ENCODE assay signal across 18 cellular contexts in the genomic region with DNA sequence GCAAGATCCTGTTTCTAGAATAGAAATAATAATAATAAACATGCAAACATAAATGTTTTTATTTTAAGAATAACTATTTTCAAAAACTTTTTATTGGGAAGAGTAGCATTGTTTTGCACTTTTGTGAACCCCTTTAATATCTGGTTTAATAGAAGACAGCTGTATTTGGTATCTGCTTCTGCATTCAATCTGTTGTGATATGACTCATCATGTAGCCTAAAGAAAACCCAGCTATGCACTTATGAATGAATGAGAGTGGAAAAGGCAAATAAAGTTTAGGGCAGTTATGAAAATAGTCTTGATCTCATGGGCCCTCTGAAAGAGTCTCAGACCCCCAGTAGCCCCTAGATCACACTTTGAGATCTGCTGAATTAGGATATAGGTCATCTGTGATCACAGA.
DNase-seq lines count a peak whose midpoint lies in the region; ATAC-seq, FAIRE-seq and TF ChIP-seq lines count a peak whose summit lies in the region.
"Had no signal": no experiment of that assay in that cellular context is flagged by ENCODE, and none has a peak within 500 bp of the region (broad histone marks: within the 10 kb centered on the region; RNA-seq: fewer than 3 reads in every experiment).

No MANE protein-coding gene starts in this region.

- H3K9me3 ChIP-seq in mammary epithelial cell (replicated peaks; ENCODE audit: insufficient read depth, low read length): no peaks in the 10 kb centered on the region
- H3K9me3 ChIP-seq: A549, Peyer's patch had no signal

- H3K36me3 ChIP-seq in bronchial epithelial cell (ENCODE audit: control insufficient read depth, insufficient read depth, low read length) (no peaks in the 10 kb centered on the region), mammary epithelial cell (ENCODE audit: insufficient read depth, low read length) (no peaks in the 10 kb centered on the region)
- H3K36me3 ChIP-seq: Peyer's patch had no signal

- TF ChIP-seq CTCF in bronchial epithelial cell (IDR thresholded peaks at IDR 0.05; ENCODE audit: insufficient read depth, low read length, severe bottlenecking): no peak
- TF ChIP-seq CTCF in foreskin keratinocyte (conservative IDR thresholded peaks at IDR 0.05): no peak
- no peak for TF ChIP-seq CTCF in mammary epithelial cell (conservative IDR thresholded peaks at IDR 0.05 in 1 of 2, IDR thresholded peaks at IDR 0.05 in 1 of 2; ENCODE audit: extremely low read depth in 1 of 2, insufficient read depth in 1 of 2, low read depth in 1 of 2, low read length in 2 of 2)

- H3K4me1 ChIP-seq in foreskin keratinocyte (no peaks in the 10 kb centered on the region), mammary epithelial cell (ENCODE audit: insufficient read depth, low read length) (no peaks in the 10 kb centered on the region)
- H3K4me1 ChIP-seq: A549, Peyer's patch had no signal

- no peak overlapping the region for H3K9ac ChIP-seq in mammary epithelial cell (ENCODE audit: insufficient read depth, low read length)

- H3K79me2 ChIP-seq in mammary epithelial cell (ENCODE audit: insufficient read depth, low read length): no peaks in the 10 kb centered on the region

- peak; percentile 12 for DNase-seq in bronchial epithelial cell (ENCODE audit: low read depth)
- no peak for DNase-seq in foreskin keratinocyte
- DNase-seq in DMS79 (lab: John Stamatoyannopoulos, UW): no peak
- DNase-seq in mammary epithelial cell: no peak
- DNase-seq: AML-193; Calu3; CD4-positive, CD25-positive, alpha-beta regulatory T cell; MM.1S; NCI-H1105 treated with DMSO at 0.1 percent for 48 hours; NCI-H187; Peyer's patch; SHP77 had no signal

- FAIRE-seq in bronchial epithelial cell (lab: Jason Lieb, UNC): no peak
- FAIRE-seq: A549, HepG2 had no signal

- ATAC-seq in GM18502 (IDR thresholded peaks at IDR 0.05; ENCODE audit: poor library complexity, unreplicated experiment) (peak; percentile 44), HG03565 (IDR thresholded peaks at IDR 0.05; ENCODE audit: unreplicated experiment) (peak; percentile 49), foreskin keratinocyte (peak; percentile 20), GM21515 (IDR thresholded peaks at IDR 0.05; ENCODE audit: unreplicated experiment) (no peak)
- ATAC-seq: A549, HepG2, SK-N-SH treated with all-trans-retinoic acid at 6 μM for 48 hours had no signal

- no TSS peak for BruUV-seq in mammary epithelial cell (replicated peaks; lab: Mats Ljungman, UMichigan)

- dilution Hi-C loops in mammary epithelial cell (cut with HindIII; ENCODE audit: low sequenced_read_pairs): no loop called here

- H3K27ac ChIP-seq in foreskin keratinocyte: no peak overlapping the region
- no peak overlapping the region for H3K27ac ChIP-seq in mammary epithelial cell (ENCODE audit: insufficient read depth, low read depth, low read length)
- H3K27ac ChIP-seq: A549, Peyer's patch had no signal

- no peak overlapping the region for H3K4me2 ChIP-seq in mammary epithelial cell (ENCODE audit: insufficient read depth, low read depth, low read length)
- H3K4me2 ChIP-seq: A549 had no signal

- CTCF ChIA-PET in mammary epithelial cell (lab: Charles Lee; ENCODE audit: low non-redundant PET): no interaction called here

- H3K4me3 ChIP-seq in bronchial epithelial cell (ENCODE audit: low read depth, low read length) (no peak overlapping the region), mammary epithelial cell (replicated peaks in 1 of 3; ENCODE audit: insufficient read depth in 1 of 3, low read depth in 2 of 3, low read length in 3 of 3) (no peak overlapping the region)
- H3K4me3 ChIP-seq: A549, Peyer's patch had no signal

- H2AFZ ChIP-seq in mammary epithelial cell (ENCODE audit: low read depth, low read length): no peak overlapping the region

- intact Hi-C loops in mammary epithelial cell (cut with micrococcal nuclease): no loop called here

- H4K20me1 ChIP-seq in mammary epithelial cell (ENCODE audit: insufficient read depth, low read length): no peaks in the 10 kb centered on the region

- in situ Hi-C loops in mammary epithelial cell (cut with MboI; ENCODE audit: low sequenced_read_pairs in 2 of 2): no loop called here

- H3K27me3 ChIP-seq in bronchial epithelial cell (ENCODE audit: control insufficient read depth, insufficient read depth, low read length) (no peaks in the 10 kb centered on the region), foreskin keratinocyte (peaks cover 6% of the 10 kb centered on the region), mammary epithelial cell (ENCODE audit: insufficient read depth, low read length) (no peaks in the 10 kb centered on the region)
- H3K27me3 ChIP-seq: Peyer's patch had no signal
